ENCODE assay signal across 12 cellular contexts in genomic region chr9:86926130-86926529, GRCh38.
"Had no signal": no experiment of that assay in that cellular context is flagged by ENCODE, and none has a peak within 500 bp of the region (broad histone marks: within the 10 kb centered on the region; RNA-seq: fewer than 3 reads in every experiment).

No MANE protein-coding gene starts in this region.

- H3K4me3 ChIP-seq: hepatocyte, right atrium auricular region, suprapubic skin had no signal

- H3K27ac ChIP-seq: hepatocyte, right atrium auricular region, suprapubic skin had no signal

- H3K79me2 ChIP-seq: hepatocyte had no signal

- ATAC-seq: activated naive CD8-positive, alpha-beta T cell treated with anti-CD3 and anti-CD28 coated beads, Interleukin-2, amount 50 U/mL, for 24 hours; left lobe of liver; natural killer cell treated with Interleukin-12 subunit alpha and Interleukin-12 subunit beta and Interleukin-15 and Interleukin-18, amount 100 ng/mL, for 72 hours; stimulated activated naive CD8-positive, alpha-beta T cell treated with anti-CD3 and anti-CD28 coated beads, Interleukin-15, Interleukin-2, amounts not matched to agents 100 U/mL and 50 U/mL, for 24 hours had no signal

- H2AFZ ChIP-seq: hepatocyte had no signal

- H3K27me3 ChIP-seq: right atrium auricular region, suprapubic skin had no signal

- H3K9me3 ChIP-seq: right atrium auricular region had no signal

- H3K4me1 ChIP-seq: right atrium auricular region had no signal

- DNase-seq: activated CD4-positive, CD25-positive, alpha-beta regulatory T cell treated with anti-CD3 and anti-CD28 coated beads, Interleukin-2, amount 50 U/mL, for 72 hours; activated naive CD4-positive, alpha-beta T cell treated with anti-CD3 and anti-CD28 coated beads for 36 hours; activated naive CD8-positive, alpha-beta T cell treated with anti-CD3 and anti-CD28 coated beads, Interleukin-2, amount 50 U/mL, for 24 hours; endodermal cell; small intestine; stimulated activated CD4-positive, alpha-beta T cell treated with anti-CD3 and anti-CD28 coated beads, Interleukin-4, amount 100 ng/mL, for 4 hours; stimulated activated naive CD8-positive, alpha-beta T cell treated with anti-CD3 and anti-CD28 coated beads, Interleukin-15, Interleukin-2, amounts not matched to agents 100 U/mL and 50 U/mL, for 24 hours had no signal

- H3K36me3 ChIP-seq: right atrium auricular region, suprapubic skin had no signal

- H3K4me2 ChIP-seq: hepatocyte had no signal
